Comparison of ENCODE assay signal across 25 cellular contexts in genomic region chr18:6661692-6662415, GRCh38.
A peak's percentile ranks its signal among the peaks of the same experiment; 100 is the strongest.
DNase-seq lines count a peak whose midpoint lies in the region; TF ChIP-seq lines count a peak whose summit lies in the region.
"Had no signal": no experiment of that assay in that cellular context is flagged by ENCODE, and none has a peak within 500 bp of the region (broad histone marks: within the 10 kb centered on the region; RNA-seq: fewer than 3 reads in every experiment).

No MANE protein-coding gene starts in this region.

- no peaks in the 10 kb centered on the region for H3K9me3 Mint-ChIP-seq in MCF 10A (ENCODE audit: unreplicated experiment)
- H3K9me3 Mint-ChIP-seq: activated T-helper 2 cell treated with anti-CD3 and anti-CD28 coated beads, Interferon-gamma antibody, Interleukin-2, Interleukin-4, amounts not matched to agents 10 μg/mL and 5 μg/mL and 100 μg/mL, durations not matched to agents 14 hours and 24 hours and 36 hours; stimulated activated naive CD8-positive, alpha-beta T cell treated with anti-CD3 and anti-CD28 coated beads, Interleukin-15, Interleukin-2, amounts not matched to agents 100 ng/mL and 50 ng/mL, for 24 hours had no signal

- no peaks in the 10 kb centered on the region for H3K79me2 ChIP-seq in mammary epithelial cell (ENCODE audit: insufficient read depth, low read length)

- H3K4me3 ChIP-seq in mammary epithelial cell (replicated peaks in 1 of 3; ENCODE audit: insufficient read depth in 1 of 3, low read depth in 2 of 3, low read length in 3 of 3) (no peak overlapping the region), mesodermal cell (ENCODE audit: extremely low read depth, insufficient read depth, low read length, poor library complexity, severe bottlenecking) (no peak overlapping the region), Peyer's patch (no peak overlapping the region)
- H3K4me3 ChIP-seq: A549, pancreas, right lobe of liver, thyroid gland had no signal

- H3K9me3 ChIP-seq in mammary epithelial cell (replicated peaks; ENCODE audit: insufficient read depth, low read length), result no peaks in the 10 kb centered on the region
- no peaks in the 10 kb centered on the region for H3K9me3 ChIP-seq in mesodermal cell (ENCODE audit: control insufficient read depth, low read length)
- no peaks in the 10 kb centered on the region for H3K9me3 ChIP-seq in Peyer's patch
- H3K9me3 ChIP-seq: A549, BE2C, pancreas, right lobe of liver, thyroid gland had no signal

- H3K27ac Mint-ChIP-seq in MCF 10A (ENCODE audit: low read depth, unreplicated experiment), result peak overlapping the region; percentile 63
- H3K27ac Mint-ChIP-seq: activated CD4-positive, alpha-beta memory T cell treated with anti-CD3 and anti-CD28 coated beads, Interleukin-2, amount 10 ng/mL, durations not matched to agents 7 days and 5 days; activated naive CD8-positive, alpha-beta T cell treated with anti-CD3 and anti-CD28 coated beads, Interleukin-2, amount 10 ng/mL, durations not matched to agents 7 days and 5 days; activated T-helper 2 cell treated with anti-CD3 and anti-CD28 coated beads, Interferon-gamma antibody, Interleukin-2, Interleukin-4, amounts not matched to agents 10 μg/mL and 5 μg/mL and 100 μg/mL, durations not matched to agents 14 hours and 24 hours and 36 hours; stimulated activated naive CD8-positive, alpha-beta T cell treated with anti-CD3 and anti-CD28 coated beads, Interleukin-15, Interleukin-2, amounts not matched to agents 100 ng/mL and 50 ng/mL, for 24 hours had no signal

- H3K27me3 ChIP-seq in mammary epithelial cell (ENCODE audit: insufficient read depth, low read length), result no peaks in the 10 kb centered on the region
- no peaks in the 10 kb centered on the region for H3K27me3 ChIP-seq in Peyer's patch
- H3K27me3 ChIP-seq: BE2C, pancreas, right lobe of liver, thyroid gland had no signal

- no peaks in the 10 kb centered on the region for H3K27me3 Mint-ChIP-seq in MCF 10A (ENCODE audit: insufficient read depth, unreplicated experiment)
- H3K27me3 Mint-ChIP-seq: activated CD4-positive, alpha-beta memory T cell treated with anti-CD3 and anti-CD28 coated beads, Interleukin-2, amount 10 ng/mL, durations not matched to agents 7 days and 5 days; activated naive CD8-positive, alpha-beta T cell treated with anti-CD3 and anti-CD28 coated beads, Interleukin-2, amount 10 ng/mL, durations not matched to agents 7 days and 5 days; stimulated activated naive CD8-positive, alpha-beta T cell treated with anti-CD3 and anti-CD28 coated beads, Interleukin-15, Interleukin-2, amounts not matched to agents 100 ng/mL and 50 ng/mL, for 24 hours had no signal

- in situ Hi-C loops in mammary epithelial cell (cut with MboI; ENCODE audit: low sequenced_read_pairs in 2 of 2), result no loop called here

- no peak for TF ChIP-seq CTCF in MCF 10A (IDR thresholded peaks at IDR 0.05; ENCODE audit: unreplicated experiment)
- no peak for TF ChIP-seq CTCF in mammary epithelial cell (conservative IDR thresholded peaks at IDR 0.05 in 1 of 2, IDR thresholded peaks at IDR 0.05 in 1 of 2; ENCODE audit: extremely low read depth in 1 of 2, insufficient read depth in 1 of 2, low read depth in 1 of 2, low read length in 2 of 2)
- no peak for TF ChIP-seq CTCF in Peyer's patch (IDR thresholded peaks at IDR 0.05)

- dilution Hi-C loops in mammary epithelial cell (cut with HindIII; ENCODE audit: low sequenced_read_pairs), result no loop called here

- no peak overlapping the region for H3K4me2 ChIP-seq in mammary epithelial cell (ENCODE audit: insufficient read depth, low read depth, low read length)
- H3K4me2 ChIP-seq: A549 had no signal

- DNase-seq in MCF 10A (ENCODE audit: unreplicated experiment) (no peak), mammary epithelial cell (no peak), SW480 (ENCODE audit: low spot score) (peak; percentile 8), Peyer's patch (no peak), NCI-H146 (lab: John Stamatoyannopoulos, UW) (no peak), GM19238 (ENCODE audit: insufficient read length, low spot score) (no peak), NCI-H1105 treated with DMSO at 0.1 percent for 48 hours (lab: John Stamatoyannopoulos, UW) (no peak)
- DNase-seq: activated CD4-positive, alpha-beta memory T cell treated with anti-CD3 and anti-CD28 coated beads, Interleukin-2, amount 10 ng/mL, durations not matched to agents 7 days and 5 days; activated naive CD8-positive, alpha-beta T cell treated with anti-CD3 and anti-CD28 coated beads, Interleukin-2, amount 10 ng/mL, durations not matched to agents 7 days and 5 days; BE2C; DMS79; effector CD4-positive, alpha-beta T cell; foreskin keratinocyte; hippocampal formation; left ventricle myocardium superior; NCI-H187 treated with DMSO at 0.1 percent for 48 hours; pancreas; right lobe of liver; stimulated activated CD4-positive, alpha-beta T cell treated with anti-CD3 and anti-CD28 coated beads, Interleukin-15, amount 100 ng/mL, for 24 hours; T1000; thyroid gland had no signal

- H3K36me3 ChIP-seq in mammary epithelial cell (ENCODE audit: insufficient read depth, low read length) (no peaks in the 10 kb centered on the region), mesodermal cell (ENCODE audit: control insufficient read depth, insufficient read depth, low read length) (no peaks in the 10 kb centered on the region), Peyer's patch (no peaks in the 10 kb centered on the region)
- H3K36me3 ChIP-seq: BE2C, pancreas, right lobe of liver, thyroid gland had no signal

- CTCF ChIA-PET in MCF 10A (lab: Yijun Ruan, JAX) (interaction anchor here (0.6 to 1.6 kb wide), 5 partner anchors 11 to 1110 kb away, joined by 3 to 5 read pairs (median 4); no protein-coding TSS in a partner anchor), mammary epithelial cell (lab: Charles Lee; ENCODE audit: low non-redundant PET) (no interaction called here)

- no peak for TF ChIP-seq POLR2A in Peyer's patch (IDR thresholded peaks at IDR 0.05)

- H3K4me1 ChIP-seq in mammary epithelial cell (ENCODE audit: insufficient read depth, low read length) (no peaks in the 10 kb centered on the region), mesodermal cell (ENCODE audit: control insufficient read depth, insufficient read depth, low read length, poor library complexity, severe bottlenecking) (peaks cover 3% of the 10 kb centered on the region), Peyer's patch (no peaks in the 10 kb centered on the region)
- H3K4me1 ChIP-seq: A549, BE2C, foreskin keratinocyte, pancreas, right lobe of liver, thyroid gland had no signal

- intact Hi-C loops in MCF 10A (cut with micrococcal nuclease), result no loop called here
- intact Hi-C loops in mammary epithelial cell (cut with micrococcal nuclease), result no loop called here

- no peaks in the 10 kb centered on the region for H4K20me1 ChIP-seq in mammary epithelial cell (ENCODE audit: insufficient read depth, low read length)

- H3K27ac ChIP-seq in mammary epithelial cell (ENCODE audit: insufficient read depth, low read depth, low read length), result no peak overlapping the region
- H3K27ac ChIP-seq in mesodermal cell (ENCODE audit: low read depth, low read length, severe bottlenecking), result peak overlapping the region; percentile 69
- H3K27ac ChIP-seq in Peyer's patch, result no peak overlapping the region
- H3K27ac ChIP-seq: A549, foreskin keratinocyte, pancreas, right lobe of liver, thyroid gland had no signal

- no peaks in the 10 kb centered on the region for H3K36me3 Mint-ChIP-seq in MCF 10A (ENCODE audit: insufficient read depth, unreplicated experiment)
- H3K36me3 Mint-ChIP-seq: activated naive CD8-positive, alpha-beta T cell treated with anti-CD3 and anti-CD28 coated beads, Interleukin-2, amount 10 ng/mL, durations not matched to agents 7 days and 5 days had no signal

- H3K4me1 Mint-ChIP-seq in MCF 10A (ENCODE audit: insufficient read depth, unreplicated experiment), result peaks cover 22% of the 10 kb centered on the region
- H3K4me1 Mint-ChIP-seq: activated CD4-positive, alpha-beta memory T cell treated with anti-CD3 and anti-CD28 coated beads, Interleukin-2, amount 10 ng/mL, durations not matched to agents 7 days and 5 days; activated naive CD8-positive, alpha-beta T cell treated with anti-CD3 and anti-CD28 coated beads, Interleukin-2, amount 10 ng/mL, durations not matched to agents 7 days and 5 days had no signal

- H3K9ac ChIP-seq in mammary epithelial cell (ENCODE audit: insufficient read depth, low read length), result no peak overlapping the region

- BruUV-seq in MCF 10A (replicated peaks; lab: Mats Ljungman, UMichigan) (no TSS peak), mammary epithelial cell (replicated peaks; lab: Mats Ljungman, UMichigan) (no TSS peak)

- H3K4me3 Mint-ChIP-seq in MCF 10A (ENCODE audit: unreplicated experiment), result no peak overlapping the region
- H3K4me3 Mint-ChIP-seq: activated CD4-positive, alpha-beta memory T cell treated with anti-CD3 and anti-CD28 coated beads, Interleukin-2, amount 10 ng/mL, durations not matched to agents 7 days and 5 days; activated naive CD8-positive, alpha-beta T cell treated with anti-CD3 and anti-CD28 coated beads, Interleukin-2, amount 10 ng/mL, durations not matched to agents 7 days and 5 days; stimulated activated naive CD8-positive, alpha-beta T cell treated with anti-CD3 and anti-CD28 coated beads, Interleukin-15, Interleukin-2, amounts not matched to agents 100 ng/mL and 50 ng/mL, for 24 hours had no signal

- 42% methylated on average over 4 of the region's 4 CpGs for WGBS in mammary epithelial cell (ENCODE audit: low coverage, missing lambda C conversion rate)
- WGBS in mesodermal cell (ENCODE audit: insufficient coverage in 2 of 2), 2 experiments, result 94% methylated on average over 2 to 3 of the region's 4 CpGs

- POLR2A ChIA-PET in MCF 10A (lab: Yijun Ruan, JAX), result no interaction called here

- H2AFZ ChIP-seq in mammary epithelial cell (ENCODE audit: low read depth, low read length), result no peak overlapping the region
